8 cellular contexts compared by ENCODE assay signal in the genomic region with DNA sequence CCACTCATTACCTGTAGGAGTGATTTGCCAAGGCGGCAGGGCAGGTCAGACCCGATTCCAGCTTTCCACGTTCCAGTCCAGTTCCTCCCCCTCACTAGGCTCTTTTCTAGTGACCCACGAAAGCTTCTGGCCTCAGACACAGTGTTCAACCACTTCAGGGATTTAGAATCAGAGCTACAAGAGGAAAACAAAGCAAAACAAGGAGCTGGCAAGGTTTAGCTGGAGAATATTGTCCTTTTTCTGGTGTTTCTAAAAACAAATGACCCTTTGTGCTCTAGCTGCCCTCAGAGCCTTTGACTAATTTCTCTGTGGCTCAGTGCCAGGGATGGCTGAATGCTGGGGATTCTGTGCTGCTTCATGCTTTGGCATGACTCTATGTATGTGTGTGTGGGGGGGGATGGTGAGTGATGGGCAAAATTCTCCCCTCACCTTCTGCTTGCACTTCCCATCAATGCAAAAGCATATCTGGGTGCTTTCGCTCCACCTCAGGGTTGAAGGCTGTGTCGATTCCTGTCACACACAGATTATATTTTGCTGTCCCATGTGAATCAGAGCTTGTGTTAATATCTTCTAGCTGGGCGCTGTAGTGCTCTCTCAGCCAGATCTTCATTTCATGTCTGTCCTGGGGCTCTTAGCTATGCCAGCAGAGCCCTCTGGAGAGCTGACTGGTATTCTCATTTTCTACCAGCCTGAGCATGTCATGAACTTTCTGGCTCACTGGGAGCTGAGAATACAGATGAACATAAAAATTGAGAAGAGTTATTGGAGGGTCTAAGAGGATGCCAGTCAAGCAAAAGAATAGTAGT. TPM values are rescaled to one million over a fixed set of nuclear protein-coding genes. Genes with fewer than 3 reads are reported as not detected.
DNase-seq lines count a peak whose midpoint lies in the region; ATAC-seq, FAIRE-seq and TF ChIP-seq lines count a peak whose summit lies in the region.

No MANE protein-coding gene starts in this region.

- H3K36me3 Mint-ChIP-seq in stimulated activated memory B cell treated with anti-CD40 and anti-IgM and Interleukin-4, amounts not matched to agents 10 μg/mL and 1 μg/mL and 100 μg/mL, for 72 hours, result peaks cover 60% of the 10 kb centered on the region
- peaks cover 59% of the 10 kb centered on the region for H3K36me3 Mint-ChIP-seq in activated T-helper 2 cell treated with anti-CD3 and anti-CD28 coated beads, Interferon-gamma antibody, Interleukin-2, Interleukin-4, amounts not matched to agents 10 μg/mL and 5 μg/mL and 100 μg/mL, durations not matched to agents 14 hours and 24 hours and 36 hours (ENCODE audit: low read depth)

- peak overlapping the region; percentile 6 for H3K9ac ChIP-seq in HepG2 (ENCODE audit: insufficient read depth, low read depth, low read length)

- no peaks in the 10 kb centered on the region for H3K27me3 ChIP-seq in HepG2 (ENCODE audit: control insufficient read depth in 1 of 2, insufficient read depth in 2 of 2, low read length in 2 of 2)

- intact Hi-C loops in HepG2 (cut with micrococcal nuclease; ENCODE audit: unreplicated experiment), result no loop called here
- intact Hi-C loops in activated T-helper 2 cell treated with anti-CD3 and anti-CD28 coated beads, Interferon-gamma antibody, Interleukin-2, Interleukin-4, amounts not matched to agents 10 μg/mL and 5 μg/mL and 100 μg/mL, durations not matched to agents 14 hours and 24 hours and 36 hours (cut with micrococcal nuclease), result no loop called here

- no peaks in the 10 kb centered on the region for H3K36me3 ChIP-seq in HepG2 (replicated peaks in 1 of 2; ENCODE audit: control insufficient read depth in 1 of 2, insufficient read depth in 2 of 2, low read length in 2 of 2)

- DNase-seq in cerebellar cortex (ENCODE audit: low spot score), result peak; percentile 63
- DNase-seq in HepG2 (ENCODE audit: low spot score), result peak; percentile 84
- DNase-seq in activated T-helper 2 cell treated with anti-CD3 and anti-CD28 coated beads, Interferon-gamma antibody, Interleukin-2, Interleukin-4, amounts not matched to agents 10 μg/mL and 5 μg/mL and 100 μg/mL, durations not matched to agents 14 hours and 24 hours and 36 hours (ENCODE audit: low spot score), result no peak

- no peaks in the 10 kb centered on the region for H4K20me1 ChIP-seq in HepG2 (ENCODE audit: insufficient read depth, low read length)

- POLR2A ChIA-PET in HepG2 (lab: Yijun Ruan, JAX), result interaction anchor here (0.8 to 1.7 kb wide), 3 partner anchors 10 to 48 kb away, joined by 3 to 8 read pairs (median 4); a partner anchor contains a TSS

- TF ChIP-seq EP300 in Ishikawa (IDR thresholded peaks at IDR 0.05; ENCODE audit: borderline replicate concordance) (no peak), HepG2 (IDR thresholded peaks at IDR 0.05; ENCODE audit: low read depth in 2 of 2, low read length in 2 of 2) (peak in 1 of 2 experiments; percentile 39; a peak in 1 of 4 replicates), HepG2 (CRISPR knock-in tag; IDR thresholded peaks at IDR 0.05; ENCODE audit: borderline replicate concordance) (no peak)

- peaks cover 15% of the 10 kb centered on the region for H3K4me1 Mint-ChIP-seq in stimulated activated memory B cell treated with anti-CD40 and anti-IgM and Interleukin-4, amounts not matched to agents 10 μg/mL and 1 μg/mL and 100 μg/mL, for 72 hours
- peaks cover 7% of the 10 kb centered on the region for H3K4me1 Mint-ChIP-seq in activated T-helper 2 cell treated with anti-CD3 and anti-CD28 coated beads, Interferon-gamma antibody, Interleukin-2, Interleukin-4, amounts not matched to agents 10 μg/mL and 5 μg/mL and 100 μg/mL, durations not matched to agents 14 hours and 24 hours and 36 hours (ENCODE audit: low read depth)

- H3K4me1 ChIP-seq in HepG2 (ENCODE audit: insufficient read depth, low read length), result peaks cover 33% of the 10 kb centered on the region

- no peak for TF ChIP-seq POLR2A in HepG2 (IDR thresholded peaks at IDR 0.05; ENCODE audit: insufficient read depth in 1 of 2, low read depth in 2 of 2, low read length in 2 of 2)

- H2AFZ ChIP-seq in HepG2 (ENCODE audit: low read length), result peak overlapping the region; percentile 88

- BruUV-seq in HepG2 (replicated peaks; lab: Mats Ljungman, UMichigan), result no TSS peak

- FAIRE-seq in HepG2 (lab: Jason Lieb, UNC), result peak; percentile 15

- peaks cover 6% of the 10 kb centered on the region for H3K9me3 ChIP-seq in HepG2 (ENCODE audit: low read length)

- H3K9me3 Mint-ChIP-seq in stimulated activated memory B cell treated with anti-CD40 and anti-IgM and Interleukin-4, amounts not matched to agents 10 μg/mL and 1 μg/mL and 100 μg/mL, for 72 hours, result no peaks in the 10 kb centered on the region
- H3K9me3 Mint-ChIP-seq in activated T-helper 2 cell treated with anti-CD3 and anti-CD28 coated beads, Interferon-gamma antibody, Interleukin-2, Interleukin-4, amounts not matched to agents 10 μg/mL and 5 μg/mL and 100 μg/mL, durations not matched to agents 14 hours and 24 hours and 36 hours, result peaks cover 13% of the 10 kb centered on the region

- H3K79me2 ChIP-seq in HepG2 (ENCODE audit: insufficient read depth, low read length), result no peaks in the 10 kb centered on the region

- in situ Hi-C loops in HepG2 (cut with HindIII; ENCODE audit: extremely low pct_ligation_motif_present, low pct_unique_long_range_greater_than_20kb), result no loop called here

- 73% methylated on average over 7 of the region's 7 CpGs for WGBS in HepG2 (ENCODE audit: low lambda C conversion rate)

- TF ChIP-seq CTCF in HepG2 (CRISPR knock-in tag; IDR thresholded peaks at IDR 0.05), result no peak

- TF ChIP-seq RAD21 in Ishikawa (IDR thresholded peaks at IDR 0.05; ENCODE audit: low read depth) (no peak), HepG2 (CRISPR knock-in tag; IDR thresholded peaks at IDR 0.05) (no peak)

- no peak overlapping the region for H3K4me3 ChIP-seq in HepG2 (replicated peaks in 1 of 3; ENCODE audit: insufficient read depth in 1 of 3, low read depth in 2 of 3, low read length in 3 of 3)

- H3K4me2 ChIP-seq in HepG2 (ENCODE audit: low read depth, low read length), result peak overlapping the region; percentile 25

- no peaks in the 10 kb centered on the region for H3K27me3 Mint-ChIP-seq in stimulated activated memory B cell treated with anti-CD40 and anti-IgM and Interleukin-4, amounts not matched to agents 10 μg/mL and 1 μg/mL and 100 μg/mL, for 72 hours
- no peaks in the 10 kb centered on the region for H3K27me3 Mint-ChIP-seq in activated T-helper 2 cell treated with anti-CD3 and anti-CD28 coated beads, Interferon-gamma antibody, Interleukin-2, Interleukin-4, amounts not matched to agents 10 μg/mL and 5 μg/mL and 100 μg/mL, durations not matched to agents 14 hours and 24 hours and 36 hours (ENCODE audit: low read depth)

- peak; percentile 89 for ATAC-seq in HepG2
- no peak for ATAC-seq in stimulated activated memory B cell treated with anti-CD40 and anti-IgM and Interleukin-4, amounts not matched to agents 10 μg/mL and 1 μg/mL and 100 μg/mL, for 72 hours
- no peak for ATAC-seq in GM21360 (IDR thresholded peaks at IDR 0.05; ENCODE audit: unreplicated experiment)
- ATAC-seq in HG02973 (IDR thresholded peaks at IDR 0.05; ENCODE audit: unreplicated experiment), result no peak
- ATAC-seq in HG03571 (IDR thresholded peaks at IDR 0.05; ENCODE audit: unreplicated experiment), result no peak

- H3K27ac ChIP-seq in HepG2 (ENCODE audit: extremely low read length, insufficient read depth, low read length), result peak overlapping the region; percentile 46

- H3K4me3 Mint-ChIP-seq in stimulated activated memory B cell treated with anti-CD40 and anti-IgM and Interleukin-4, amounts not matched to agents 10 μg/mL and 1 μg/mL and 100 μg/mL, for 72 hours, result no peak overlapping the region
- H3K4me3 Mint-ChIP-seq in activated T-helper 2 cell treated with anti-CD3 and anti-CD28 coated beads, Interferon-gamma antibody, Interleukin-2, Interleukin-4, amounts not matched to agents 10 μg/mL and 5 μg/mL and 100 μg/mL, durations not matched to agents 14 hours and 24 hours and 36 hours (ENCODE audit: low read depth), result no peak overlapping the region

- CTCF ChIA-PET in HepG2 (lab: Yijun Ruan, JAX; ENCODE audit: low intra/inter-chr PET ratio, low total read pairs), result no interaction called here

- H3K27ac Mint-ChIP-seq in stimulated activated memory B cell treated with anti-CD40 and anti-IgM and Interleukin-4, amounts not matched to agents 10 μg/mL and 1 μg/mL and 100 μg/mL, for 72 hours, result peak overlapping the region; percentile 61
- H3K27ac Mint-ChIP-seq in activated T-helper 2 cell treated with anti-CD3 and anti-CD28 coated beads, Interferon-gamma antibody, Interleukin-2, Interleukin-4, amounts not matched to agents 10 μg/mL and 5 μg/mL and 100 μg/mL, durations not matched to agents 14 hours and 24 hours and 36 hours, result no peak overlapping the region

TF ChIP-seq in Ishikawa, 13 proteins besides CTCF, POLR2A, EP300 and RAD21 (continues in another document):
- TF ChIP-seq NFIC (IDR thresholded peaks at IDR 0.05), result peak; percentile 68

TF ChIP-seq in HepG2, 621 proteins besides CTCF, POLR2A, EP300 and RAD21 (continues in another document):
- TF ChIP-seq ZNF776 (CRISPR knock-in tag; IDR thresholded peaks at IDR 0.05), result no peak

RNA-seq across cellular contexts. Expression of a gene that starts 19.3 kb away (rescaled TPM):
- total RNA-seq in HepG2 (2016; rRNA removed; fragmentation: Illumina TruSeq; extraction: Trizol), result 27.1 and 31.4 TPM in 2 replicates
- total RNA-seq in HepG2 (2016; cell fraction: cytosol; rRNA removed; fragmentation: Illumina TruSeq; extraction: Trizol; ENCODE audit: low read depth), result 3.1 and 3.2 TPM in 2 replicates
- total RNA-seq in HepG2 (2016; cell fraction: insoluble cytoplasmic fraction; rRNA removed; fragmentation: Illumina TruSeq; extraction: Trizol), result 25.2 and 29.8 TPM in 2 replicates
- total RNA-seq in HepG2 (2016; cell fraction: membrane; rRNA removed; fragmentation: Illumina TruSeq; extraction: Trizol), result 11.6 and 12.3 TPM in 2 replicates
- total RNA-seq in HepG2 (2016; cell fraction: nucleus; rRNA removed; fragmentation: Illumina TruSeq; extraction: Trizol), result 24.2 and 25.4 TPM in 2 replicates
- 363 and 389 TPM in 2 replicates for polyA plus RNA-seq in HepG2 (2011; rRNA removed)
- polyA plus RNA-seq in HepG2 (2011; cell fraction: cytosol; rRNA removed), result 249 and 284 TPM in 2 replicates
- 241 and 254 TPM in 2 replicates for polyA plus RNA-seq in HepG2 (2011; cell fraction: nucleus; rRNA removed)
- 141 and 166 TPM in 2 replicates for polyA plus RNA-seq in HepG2 (2012)
- 1.5 and 2.0 TPM in 2 replicates for polyA plus RNA-seq in HepG2 (2016; cell fraction: cytosol; fragmentation: Illumina TruSeq; extraction: Trizol; ENCODE audit: low read depth)
- 26.5 and 29.0 TPM in 2 replicates for polyA plus RNA-seq in HepG2 (2016; cell fraction: insoluble cytoplasmic fraction; fragmentation: Illumina TruSeq; extraction: Trizol; ENCODE audit: low read depth)
- polyA plus RNA-seq in HepG2 (2016; cell fraction: membrane; fragmentation: Illumina TruSeq; extraction: Trizol; ENCODE audit: low read depth), result 4.0 and 4.8 TPM in 2 replicates
- 28.0 and 29.7 TPM in 2 replicates for polyA plus RNA-seq in HepG2 (2016; cell fraction: nucleus; fragmentation: Illumina TruSeq; extraction: Trizol; ENCODE audit: insufficient read depth, low read depth)
- polyA minus RNA-seq in HepG2 (2011; rRNA and poly(A)+ RNA removed; ENCODE audit: low replicate concordance), result 3.4 and 577 TPM in 2 replicates
- 263 and 295 TPM in 2 replicates for polyA minus RNA-seq in HepG2 (2011; cell fraction: cytosol; rRNA and poly(A)+ RNA removed)
- polyA minus RNA-seq in HepG2 (2011; cell fraction: nucleus; rRNA and poly(A)+ RNA removed), result 268 and 334 TPM in 2 replicates
- total RNA-seq in activated T-helper 2 cell treated with anti-CD3 and anti-CD28 coated beads, Interferon-gamma antibody, Interleukin-2, Interleukin-4, amounts not matched to agents 10 μg/mL and 5 μg/mL and 100 μg/mL, durations not matched to agents 14 hours and 24 hours and 36 hours, result 34.5 and 35.0 TPM in 2 replicates
